ENCODE assay signal across 19 cellular contexts in genomic region chr1:171346866-171347265, GRCh38.
"Had no signal": no experiment of that assay in that cellular context is flagged by ENCODE, and none has a peak within 500 bp of the region (broad histone marks: within the 10 kb centered on the region; RNA-seq: fewer than 3 reads in every experiment).

No MANE protein-coding gene starts in this region.

- H3K27me3 ChIP-seq: left lung, spleen, transverse colon had no signal

- H3K9me3 ChIP-seq: left lung, transverse colon had no signal

- H3K27ac Mint-ChIP-seq: activated CD4-positive, alpha-beta memory T cell treated with anti-CD3 and anti-CD28 coated beads for 36 hours; activated T-helper 1 cell treated with anti-CD3 and anti-CD28 coated beads, Interleukin-12 subunit alpha, Interleukin-12 subunit beta, Interleukin-2, Interleukin-4 antibody, amounts not matched to agents 30 ng/mL and 10 ng/mL and 1 ng/mL, durations not matched to agents 14 hours and 24 hours and 36 hours; endodermal cell; natural killer cell treated with Interleukin-12 subunit alpha and Interleukin-12 subunit beta and Interleukin-15 and Interleukin-18, amount 100 ng/mL, for 72 hours; progenitor cell of endocrine pancreas; stimulated activated memory B cell treated with anti-CD40 and anti-IgM and Interleukin-4, amounts not matched to agents 10 μg/mL and 1 μg/mL and 100 μg/mL, for 72 hours; T-helper 2 cell treated with Interferon-gamma antibody and Interleukin-4, amounts not matched to agents 5 μg/mL and 100 μg/mL, for 36 hours had no signal

- H3K4me3 Mint-ChIP-seq: activated CD4-positive, alpha-beta memory T cell treated with anti-CD3 and anti-CD28 coated beads for 36 hours; activated T-helper 1 cell treated with anti-CD3 and anti-CD28 coated beads, Interleukin-12 subunit alpha, Interleukin-12 subunit beta, Interleukin-2, Interleukin-4 antibody, amounts not matched to agents 30 ng/mL and 10 ng/mL and 1 ng/mL, durations not matched to agents 14 hours and 24 hours and 36 hours; endodermal cell; natural killer cell treated with Interleukin-12 subunit alpha and Interleukin-12 subunit beta and Interleukin-15 and Interleukin-18, amount 100 ng/mL, for 72 hours; stimulated activated memory B cell treated with anti-CD40 and anti-IgM and Interleukin-4, amounts not matched to agents 10 μg/mL and 1 μg/mL and 100 μg/mL, for 72 hours; T-helper 2 cell treated with Interferon-gamma antibody and Interleukin-4, amounts not matched to agents 5 μg/mL and 100 μg/mL, for 36 hours had no signal

- H3K27me3 Mint-ChIP-seq: activated CD4-positive, alpha-beta memory T cell treated with anti-CD3 and anti-CD28 coated beads for 36 hours; progenitor cell of endocrine pancreas; stimulated activated memory B cell treated with anti-CD40 and anti-IgM and Interleukin-4, amounts not matched to agents 10 μg/mL and 1 μg/mL and 100 μg/mL, for 72 hours had no signal

- H3K27ac ChIP-seq: left lung, spleen, transverse colon had no signal

- DNase-seq: activated CD4-positive, alpha-beta memory T cell treated with anti-CD3 and anti-CD28 coated beads for 36 hours; activated CD4-positive, CD25-positive, alpha-beta regulatory T cell treated with anti-CD3 and anti-CD28 coated beads, Interleukin-2, amount 50 U/mL, for 72 hours; activated naive CD4-positive, alpha-beta T cell treated with Interleukin-2 at 50 U/mL for 16 hours; endodermal cell; foreskin melanocyte; head of caudate nucleus; islet precursor cell; left lung; nucleus accumbens; right cardiac atrium; spleen; stimulated activated CD4-positive, alpha-beta T cell treated with anti-CD3 and anti-CD28 coated beads, Interleukin-1b, Interleukin-23, amount 100 ng/mL, for 48 hours; SW 1271; transverse colon had no signal

- H3K4me1 ChIP-seq: left lung, spleen, transverse colon had no signal

- H3K36me3 ChIP-seq: left lung, spleen, transverse colon had no signal

- H3K4me1 Mint-ChIP-seq: endodermal cell; stimulated activated memory B cell treated with anti-CD40 and anti-IgM and Interleukin-4, amounts not matched to agents 10 μg/mL and 1 μg/mL and 100 μg/mL, for 72 hours had no signal

- H3K4me3 ChIP-seq: left lung, spleen, transverse colon had no signal
